Comparison of ENCODE assay signal across 8 cellular contexts in the genomic region with DNA sequence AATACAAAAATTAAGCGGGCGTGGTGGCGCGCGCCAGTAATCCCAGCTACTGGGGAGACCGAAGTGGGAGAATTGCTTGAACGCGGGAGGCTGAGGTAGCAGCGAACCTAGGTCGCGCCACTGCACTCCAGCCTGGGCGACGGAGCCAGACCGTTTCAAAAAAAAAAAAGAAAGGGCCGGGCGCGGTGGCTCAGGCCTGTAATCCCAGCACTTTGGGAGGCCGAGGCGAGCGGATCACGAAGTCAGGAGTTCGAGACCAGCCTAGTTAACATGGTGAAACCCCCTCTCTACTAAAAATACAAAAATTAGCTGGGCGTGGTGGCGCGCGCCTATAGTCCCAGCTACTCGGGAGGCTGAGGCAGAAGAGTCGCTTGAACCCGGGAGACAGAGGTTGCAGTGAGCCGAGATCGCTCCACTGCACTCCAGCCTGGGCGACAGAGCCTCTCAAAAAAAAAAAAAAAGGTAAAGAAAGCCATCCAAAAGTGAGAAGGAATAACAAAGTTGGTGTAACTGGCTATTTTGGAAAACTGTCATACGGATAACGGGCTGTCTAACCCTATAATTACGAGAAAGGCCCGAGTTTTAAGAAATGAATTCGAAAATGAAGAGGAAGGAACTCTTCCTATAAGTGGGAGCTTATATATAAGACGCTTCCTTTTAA. TPM values are rescaled to one million over a fixed set of nuclear protein-coding genes. Genes with fewer than 3 reads are reported as not detected.
A peak's percentile ranks its signal among the peaks of the same experiment; 100 is the strongest.
DNase-seq lines count a peak whose midpoint lies in the region; ATAC-seq and TF ChIP-seq lines count a peak whose summit lies in the region.
"Not testable (repeated sequence)": the region's sequence is repeated elsewhere in the genome, so short reads cannot be mapped to it uniquely, and the experiment has no call there.

No MANE protein-coding gene starts in this region.

- peak overlapping the region; percentile 88 for H3K4me2 ChIP-seq in H9 (ENCODE audit: insufficient read depth, insufficient read length, low read length)

- not testable (repeated sequence) for DNase-seq in H9; RWPE2 (ENCODE audit: low spot score); activated naive CD4-positive, alpha-beta T cell treated with anti-CD3 and anti-CD28 coated beads for 36 hours; right cardiac atrium; stimulated activated effector memory CD8-positive, alpha-beta T cell treated with anti-CD3 and anti-CD28 coated beads, Interleukin-12 subunit alpha, Interleukin-12 subunit beta, amount 100 ng/mL, for 72 hours (ENCODE audit: low spot score in 2 of 2)
- peak in 3 of 10 donors; percentile 5 to 8 (median 7) for DNase-seq in naive thymus-derived CD8-positive, alpha-beta T cell

- not testable (repeated sequence) for H3T11ph ChIP-seq in H9 (ENCODE audit: low read length)

- not testable (repeated sequence) for H3K23ac ChIP-seq in H9 (ENCODE audit: insufficient read length, low read depth, low read length)

- intact Hi-C loops in activated naive CD4-positive, alpha-beta T cell treated with anti-CD3 and anti-CD28 coated beads for 36 hours (cut with micrococcal nuclease) = loop anchor here (1.0 to 5.0 kb wide), 6 partner anchors 13 to 1066 kb away; a partner anchor contains a TSS
- intact Hi-C loops in dendritic cell treated with granulocyte-macrophage colony-stimulating factor and Interleukin-4, amounts not matched to agents 40 ng/mL and 50 ng/mL, for 4 days (cut with micrococcal nuclease) = loop anchor here (5.0 kb wide), 1 partner anchor 71 kb away; no protein-coding TSS in a partner anchor
- intact Hi-C loops in right cardiac atrium (cut with DNase I) = not testable (repeated sequence)

- peaks cover 18 to 23% of the 10 kb centered on the region in 2 experiments for H3K4me1 Mint-ChIP-seq in H9
- peaks cover 38% of the 10 kb centered on the region for H3K4me1 Mint-ChIP-seq in activated naive CD4-positive, alpha-beta T cell treated with anti-CD3 and anti-CD28 coated beads for 36 hours (ENCODE audit: low read depth)
- H3K4me1 Mint-ChIP-seq in dendritic cell treated with granulocyte-macrophage colony-stimulating factor and Interleukin-4, amounts not matched to agents 40 ng/mL and 50 ng/mL, for 4 days (ENCODE audit: low read depth) = peaks cover 36% of the 10 kb centered on the region
- peaks cover 15 to 52% (median 48%) of the 10 kb centered on the region in 4 donors for H3K4me1 Mint-ChIP-seq in naive thymus-derived CD8-positive, alpha-beta T cell
- peaks cover 20% of the 10 kb centered on the region for H3K4me1 Mint-ChIP-seq in stimulated activated effector memory CD8-positive, alpha-beta T cell treated with anti-CD3 and anti-CD28 coated beads, Interleukin-12 subunit alpha, Interleukin-12 subunit beta, amount 100 ng/mL, for 72 hours

- POLR2A ChIA-PET in naive thymus-derived CD8-positive, alpha-beta T cell (lab: Charles Lee) = interaction anchor here (0.6 to 3.8 kb wide), 13 partner anchors 8 to 222 kb away, joined by 3 to 27 read pairs (median 4); a partner anchor contains a TSS

- not testable (repeated sequence) for H3K4me1 ChIP-seq in H9 (ENCODE audit: insufficient read depth, low read length); right cardiac atrium (ENCODE audit: control insufficient read depth, insufficient read depth, low read length)
- peaks cover 12% of the 10 kb centered on the region for H3K4me1 ChIP-seq in RWPE2 (ENCODE audit: insufficient read depth, poor library complexity, severe bottlenecking)

- TF ChIP-seq CTCF in 22Rv1 (IDR thresholded peaks at IDR 0.05); H9 (conservative IDR thresholded peaks at IDR 0.05); RWPE2 (IDR thresholded peaks at IDR 0.05; ENCODE audit: poor library complexity, severe bottlenecking): not testable (repeated sequence)

- CTCF ChIA-PET in activated naive CD4-positive, alpha-beta T cell treated with anti-CD3 and anti-CD28 coated beads for 36 hours (lab: Charles Lee) = interaction anchor here (0.7 to 1.5 kb wide), 2 partner anchors 10 to 14 kb away, joined by 3 to 5 read pairs; no protein-coding TSS in a partner anchor

- not testable (repeated sequence) for H3K36me3 Mint-ChIP-seq in H9 (ENCODE audit: insufficient read depth in 1 of 3, low read depth in 3 of 3); activated naive CD4-positive, alpha-beta T cell treated with anti-CD3 and anti-CD28 coated beads for 36 hours (ENCODE audit: low read depth); naive thymus-derived CD8-positive, alpha-beta T cell
- peaks cover 20% of the 10 kb centered on the region for H3K36me3 Mint-ChIP-seq in dendritic cell treated with granulocyte-macrophage colony-stimulating factor and Interleukin-4, amounts not matched to agents 40 ng/mL and 50 ng/mL, for 4 days (ENCODE audit: low read depth)
- peaks cover 34% of the 10 kb centered on the region for H3K36me3 Mint-ChIP-seq in stimulated activated effector memory CD8-positive, alpha-beta T cell treated with anti-CD3 and anti-CD28 coated beads, Interleukin-12 subunit alpha, Interleukin-12 subunit beta, amount 100 ng/mL, for 72 hours

- not testable (repeated sequence) for H3K27me3 ChIP-seq in H9 (ENCODE audit: insufficient read depth, low read length); RWPE2 (ENCODE audit: insufficient read depth, poor library complexity, severe bottlenecking); right cardiac atrium (ENCODE audit: control insufficient read depth, insufficient read depth)

- peak overlapping the region; percentile 58 for H3K18ac ChIP-seq in H9 (ENCODE audit: insufficient read length, low read depth, low read length)

- WGBS in H9 (ENCODE audit: extremely low coverage, insufficient read length, low lambda C conversion rate) = no CpG with 5 or more reads among the region's 38 CpGs
- 75% methylated on average over 38 of the region's 38 CpGs for WGBS in right cardiac atrium

- not testable (repeated sequence) for H4K20me1 ChIP-seq in H9 (ENCODE audit: control insufficient read depth, insufficient read depth, insufficient read length)

- not testable (repeated sequence) for H3K4ac ChIP-seq in H9 (ENCODE audit: low read depth, low read length)

- H2AK5ac ChIP-seq in H9 (ENCODE audit: insufficient read length, low read length) = not testable (repeated sequence)

- H3K27me3 Mint-ChIP-seq in H9 (ENCODE audit: low read depth); activated naive CD4-positive, alpha-beta T cell treated with anti-CD3 and anti-CD28 coated beads for 36 hours (ENCODE audit: low read depth); dendritic cell treated with granulocyte-macrophage colony-stimulating factor and Interleukin-4, amounts not matched to agents 40 ng/mL and 50 ng/mL, for 4 days; naive thymus-derived CD8-positive, alpha-beta T cell: not testable (repeated sequence)

- H3K27ac Mint-ChIP-seq in H9 = peak overlapping the region; percentile 94 to 99 (median 98)
- peak overlapping the region; percentile 95 for H3K27ac Mint-ChIP-seq in activated naive CD4-positive, alpha-beta T cell treated with anti-CD3 and anti-CD28 coated beads for 36 hours
- H3K27ac Mint-ChIP-seq in dendritic cell treated with granulocyte-macrophage colony-stimulating factor and Interleukin-4, amounts not matched to agents 40 ng/mL and 50 ng/mL, for 4 days = peak overlapping the region; percentile 90
- peak overlapping the region; percentile 91 to 99 (median 96) for H3K27ac Mint-ChIP-seq in naive thymus-derived CD8-positive, alpha-beta T cell
- peak overlapping the region; percentile 92 for H3K27ac Mint-ChIP-seq in stimulated activated effector memory CD8-positive, alpha-beta T cell treated with anti-CD3 and anti-CD28 coated beads, Interleukin-12 subunit alpha, Interleukin-12 subunit beta, amount 100 ng/mL, for 72 hours

- not testable (repeated sequence) for ATAC-seq in RWPE2 (ENCODE audit: low read depth); right cardiac atrium; naive thymus-derived CD8-positive, alpha-beta T cell; stimulated activated effector memory CD8-positive, alpha-beta T cell treated with anti-CD3 and anti-CD28 coated beads, Interleukin-12 subunit alpha, Interleukin-12 subunit beta, amount 100 ng/mL, for 72 hours

- H3K36me3 ChIP-seq in RWPE2 (ENCODE audit: low read depth) = peaks cover 17% of the 10 kb centered on the region

- not testable (repeated sequence) for H2BK15ac ChIP-seq in H9 (ENCODE audit: low read depth, low read length)

- H3K14ac ChIP-seq in H9 (ENCODE audit: insufficient read depth, low read length) = peak overlapping the region; percentile 92; the same call in 1 of the 2 replicates

- H3K4me3 Mint-ChIP-seq in H9 = peak overlapping the region; percentile 95 to 98
- H3K4me3 Mint-ChIP-seq in activated naive CD4-positive, alpha-beta T cell treated with anti-CD3 and anti-CD28 coated beads for 36 hours = peak overlapping the region; percentile 99
- H3K4me3 Mint-ChIP-seq in dendritic cell treated with granulocyte-macrophage colony-stimulating factor and Interleukin-4, amounts not matched to agents 40 ng/mL and 50 ng/mL, for 4 days = peak overlapping the region; percentile 98
- peak overlapping the region; percentile 89 to 99 (median 96) for H3K4me3 Mint-ChIP-seq in naive thymus-derived CD8-positive, alpha-beta T cell
- H3K4me3 Mint-ChIP-seq in stimulated activated effector memory CD8-positive, alpha-beta T cell treated with anti-CD3 and anti-CD28 coated beads, Interleukin-12 subunit alpha, Interleukin-12 subunit beta, amount 100 ng/mL, for 72 hours = peak overlapping the region; percentile 87

- not testable (repeated sequence) for H3K9ac ChIP-seq in H9 (ENCODE audit: extremely low read depth, insufficient read length, low read length)

- H3K79me1 ChIP-seq in H9 (ENCODE audit: insufficient read depth, low read depth, low read length, poor library complexity, severe bottlenecking) = not testable (repeated sequence)

- H3K4me3 ChIP-seq in RWPE2 (ENCODE audit: severe bottlenecking) = peak overlapping the region; percentile 83
- H3K4me3 ChIP-seq in right cardiac atrium (ENCODE audit: low read length) = peak overlapping the region; percentile 94

- not testable (repeated sequence) for H3K9me3 ChIP-seq in H9 (ENCODE audit: control insufficient read depth, low read depth, low read length); RWPE2 (ENCODE audit: severe bottlenecking); right cardiac atrium (ENCODE audit: control insufficient read depth, low read length)

- H3K79me2 ChIP-seq in H9 (ENCODE audit: insufficient read depth, low read length) = peaks cover 26% of the 10 kb centered on the region; the same call in 1 of the 2 replicates

- H4K8ac ChIP-seq in H9 (replicated peaks; ENCODE audit: insufficient read length, low read depth, low read length) = not testable (repeated sequence)

- H2BK120ac ChIP-seq in H9 (ENCODE audit: low read depth, low read length, poor library complexity, severe bottlenecking) = not testable (repeated sequence)

- H2BK20ac ChIP-seq in H9 (ENCODE audit: low read depth, low read length, poor library complexity, severe bottlenecking) = not testable (repeated sequence)

- not testable (repeated sequence) for H4K91ac ChIP-seq in H9 (ENCODE audit: insufficient read length, low read depth, low read length)

- H3K56ac ChIP-seq in H9 (ENCODE audit: insufficient read length, low read depth, low read length) = not testable (repeated sequence)

- H2BK5ac ChIP-seq in H9 (ENCODE audit: insufficient read length, low read length) = not testable (repeated sequence)

- not testable (repeated sequence) for H2BK12ac ChIP-seq in H9 (ENCODE audit: insufficient read length, low read depth, low read length)

- H3K27ac ChIP-seq in 22Rv1 (peak overlapping the region; percentile 92), H9 (ENCODE audit: insufficient read length, low read depth, low read length) (peak overlapping the region; percentile 29), RWPE2 (ENCODE audit: poor library complexity, severe bottlenecking) (peak overlapping the region; percentile 85), right cardiac atrium (ENCODE audit: low read length) (peak overlapping the region; percentile 87)

- not testable (repeated sequence) for H4K5ac ChIP-seq in H9 (ENCODE audit: insufficient read length, low read depth, low read length)

- H3K23me2 ChIP-seq in H9 (ENCODE audit: insufficient read length, low read depth, low read length, poor library complexity, severe bottlenecking) = not testable (repeated sequence)

- H3K9me3 Mint-ChIP-seq in H9; activated naive CD4-positive, alpha-beta T cell treated with anti-CD3 and anti-CD28 coated beads for 36 hours; dendritic cell treated with granulocyte-macrophage colony-stimulating factor and Interleukin-4, amounts not matched to agents 40 ng/mL and 50 ng/mL, for 4 days; naive thymus-derived CD8-positive, alpha-beta T cell; stimulated activated effector memory CD8-positive, alpha-beta T cell treated with anti-CD3 and anti-CD28 coated beads, Interleukin-12 subunit alpha, Interleukin-12 subunit beta, amount 100 ng/mL, for 72 hours: not testable (repeated sequence)

- not testable (repeated sequence) for H2AFZ ChIP-seq in H9 (ENCODE audit: low read length)

RNA-seq across cellular contexts. Expression of a gene that starts 0.5 kb away (rescaled TPM):
- 21.6 and 24.3 TPM in 2 replicates for total RNA-seq in H9 (2021)
- 10 to 100 TPM; 40.4 to 42.4 TPM for total RNA-seq in activated naive CD4-positive, alpha-beta T cell treated with anti-CD3 and anti-CD28 coated beads for 36 hours
- total RNA-seq in right cardiac atrium = 10 to 100 TPM; 10.9 to 16.7 (median 12.2) TPM
- polyA plus RNA-seq in right cardiac atrium = 9.6 TPM
- 10 to 100 TPM; 85.0 to 98.2 TPM for total RNA-seq in naive thymus-derived CD8-positive, alpha-beta T cell
- polyA plus RNA-seq in naive thymus-derived CD8-positive, alpha-beta T cell = 10 to 100 TPM in 1 of 3 donors, 1 to 10 TPM in 2; 9.2 to 14.3 (median 9.2) TPM

RNA-seq across cellular contexts. Expression of a gene that starts 1.1 kb away (rescaled TPM):
- total RNA-seq in H9 (2021) (112 and 119 TPM in 2 replicates), right cardiac atrium (10 to 100 TPM; 57.5 to 73.0 (median 69.8) TPM)
- total RNA-seq in activated naive CD4-positive, alpha-beta T cell treated with anti-CD3 and anti-CD28 coated beads for 36 hours = 100 to 1,000 TPM; 101 to 104 TPM
- polyA plus RNA-seq in right cardiac atrium = 28.2 TPM
- total RNA-seq in naive thymus-derived CD8-positive, alpha-beta T cell = 100 to 1,000 TPM; 149 to 163 TPM
- 100 to 1,000 TPM in 1 of 3 donors, 10 to 100 TPM in 2; 41.8 to 132 (median 73.7) TPM for polyA plus RNA-seq in naive thymus-derived CD8-positive, alpha-beta T cell

Comparison
In these comparisons a context has a peak if more than half of its experiments do, and no peak if none do; other contexts are left out.
1. H3K27ac ChIP-seq: peak in every context shown above with its lines; median percentile 92 in 22Rv1; 87 in right cardiac atrium; 85 in RWPE2; 29 in H9.